29 cellular contexts compared by ENCODE assay signal in genomic region chr22:35132568-35132967, GRCh38.
"Had no signal": no experiment of that assay in that cellular context is flagged by ENCODE, and none has a peak within 500 bp of the region (broad histone marks: within the 10 kb centered on the region; RNA-seq: fewer than 3 reads in every experiment).

No MANE protein-coding gene starts in this region.

- H2AFZ ChIP-seq: neural progenitor cell, parathyroid adenoma had no signal

- H3K4me3 ChIP-seq: neural progenitor cell, ovary, psoas muscle, skin epidermis, smooth muscle cell, spleen, thoracic aorta, thyroid gland, tibial nerve, upper lobe of left lung, vagina had no signal

- H3K36me3 ChIP-seq: neural progenitor cell, ovary, spleen, thoracic aorta, thyroid gland, tibial nerve, upper lobe of left lung, vagina had no signal

- H3K9me3 ChIP-seq: ovary, psoas muscle, spleen, thoracic aorta, thyroid gland, upper lobe of left lung, vagina had no signal

- DNase-seq: naive thymus-derived CD4-positive, alpha-beta T cell; natural killer cell; occipital lobe; ovary; posterior cingulate gyrus; psoas muscle; right cardiac atrium; stimulated activated CD4-positive, alpha-beta T cell treated with anti-CD3 and anti-CD28 coated beads, Interleukin-12 subunit alpha, Interleukin-12 subunit beta, amount 100 ng/mL, for 4 hours; stimulated activated CD4-positive, alpha-beta T cell treated with anti-CD3 and anti-CD28 coated beads, Interleukin-1b, Interleukin-23, amount 100 ng/mL, for 48 hours; stimulated activated CD4-positive, alpha-beta T cell treated with anti-CD3 and anti-CD28 coated beads, Interleukin-4, amount 100 ng/mL, for 1 hour; stimulated activated CD4-positive, alpha-beta T cell treated with anti-CD3 and anti-CD28 coated beads, Interleukin-4, amount 100 ng/mL, for 4 hours; stimulated activated CD8-positive, alpha-beta memory T cell treated with anti-CD3 and anti-CD28 coated beads, Interleukin-4, amount 100 ng/mL, for 48 hours; stimulated activated naive CD4-positive, alpha-beta T cell; stimulated activated naive CD8-positive, alpha-beta T cell treated with anti-CD3 and anti-CD28 coated beads, Interleukin-15, amount 100 ng/mL, for 72 hours; stimulated activated naive CD8-positive, alpha-beta T cell treated with anti-CD3 and anti-CD28 coated beads, Interleukin-15, Interleukin-2, amounts not matched to agents 100 U/mL and 50 U/mL, for 24 hours; substantia nigra; thyroid gland; trophoblast cell; upper lobe of left lung had no signal

- H3K9ac ChIP-seq: neural progenitor cell, parathyroid adenoma had no signal

- ATAC-seq: naive thymus-derived CD4-positive, alpha-beta T cell; natural killer cell; psoas muscle; right cardiac atrium; sciatic nerve; stimulated activated memory B cell treated with anti-CD40 and anti-IgM and Interleukin-4, amounts not matched to agents 10 μg/mL and 1 μg/mL and 100 μg/mL, for 72 hours; stimulated activated naive CD8-positive, alpha-beta T cell treated with anti-CD3 and anti-CD28 coated beads, Interleukin-15, amount 100 ng/mL, for 72 hours; stimulated activated naive CD8-positive, alpha-beta T cell treated with anti-CD3 and anti-CD28 coated beads, Interleukin-15, Interleukin-2, amounts not matched to agents 100 U/mL and 50 U/mL, for 24 hours had no signal

- H3K4me2 ChIP-seq: smooth muscle cell had no signal

- H3K4me1 ChIP-seq: parathyroid adenoma, psoas muscle, spleen, thyroid gland, tibial nerve, upper lobe of left lung, vagina had no signal

- H3K27ac ChIP-seq: neural progenitor cell, ovary, parathyroid adenoma, psoas muscle, skin epidermis, spleen, thoracic aorta, thyroid gland, tibial nerve, upper lobe of left lung, vagina had no signal

- H3K27me3 ChIP-seq: neural progenitor cell, ovary, thyroid gland, tibial nerve, upper lobe of left lung, vagina had no signal

- H3K79me2 ChIP-seq: parathyroid adenoma had no signal
